Comparison of ENCODE assay signal across 10 cellular contexts in genomic region chr2:233449071-233449901, GRCh38.
A peak's percentile ranks its signal among the peaks of the same experiment; 100 is the strongest.
DNase-seq lines count a peak whose midpoint lies in the region; ATAC-seq and TF ChIP-seq lines count a peak whose summit lies in the region.
"Had no signal": no experiment of that assay in that cellular context is flagged by ENCODE, and none has a peak within 500 bp of the region (broad histone marks: within the 10 kb centered on the region; RNA-seq: fewer than 3 reads in every experiment).

No MANE protein-coding gene starts in this region.

- peaks cover 13% of the 10 kb centered on the region for H3K4me1 Mint-ChIP-seq in brain

- H3K4me3 ChIP-seq in thoracic aorta, result no peak overlapping the region

- no peaks in the 10 kb centered on the region for H3K9me3 Mint-ChIP-seq in brain
- H3K9me3 Mint-ChIP-seq: CD4-positive, CD25-positive, alpha-beta regulatory T cell had no signal

- peak; percentile 64 to 84 for TF ChIP-seq CTCF in brain (conservative IDR thresholded peaks at IDR 0.05)
- TF ChIP-seq CTCF in thoracic aorta (IDR thresholded peaks at IDR 0.05), result peak; percentile 66

- H3K36me3 ChIP-seq in thoracic aorta, result peaks cover 68% of the 10 kb centered on the region

- H3K9me3 ChIP-seq in thoracic aorta, result no peaks in the 10 kb centered on the region

- H3K27ac ChIP-seq in thoracic aorta, result no peak overlapping the region
- H3K27ac ChIP-seq: epithelial cell of prostate had no signal

- peak overlapping the region in 1 of 5 experiments; percentile 55 for H3K4me3 Mint-ChIP-seq in brain
- H3K4me3 Mint-ChIP-seq: CD4-positive, CD25-positive, alpha-beta regulatory T cell had no signal

- H3K27me3 ChIP-seq in thoracic aorta (replicated peaks; ENCODE audit: insufficient read depth), result no peaks in the 10 kb centered on the region

- H3K27me3 Mint-ChIP-seq in brain, result no peaks in the 10 kb centered on the region
- H3K27me3 Mint-ChIP-seq: CD4-positive, CD25-positive, alpha-beta regulatory T cell had no signal

- no peak for ATAC-seq in activated CD4-positive, CD25-positive, alpha-beta regulatory T cell treated with anti-CD3 and anti-CD28 coated beads, Interleukin-2, amount 50 U/mL, for 24 hours
- ATAC-seq in thoracic aorta (ENCODE audit: insufficient number of reproducible peaks, low FRiP score, low read depth) (no peak), HG02840 (IDR thresholded peaks at IDR 0.05; ENCODE audit: low FRiP score, unreplicated experiment) (no peak)

- peaks cover 0 to 5% of the 10 kb centered on the region in 2 donors for H3K4me1 ChIP-seq in thoracic aorta (ENCODE audit: control insufficient read depth in 1 of 2, low read depth in 2 of 2)

- peaks cover 39% of the 10 kb centered on the region for H3K36me3 Mint-ChIP-seq in brain

- peak overlapping the region in 4 of 5 experiments; percentile 20 to 79 (median 38) for H3K27ac Mint-ChIP-seq in brain
- H3K27ac Mint-ChIP-seq: CD4-positive, CD25-positive, alpha-beta regulatory T cell had no signal

- DNase-seq in activated CD4-positive, CD25-positive, alpha-beta regulatory T cell treated with anti-CD3 and anti-CD28 coated beads, Interleukin-2, amount 50 U/mL, for 72 hours, result peak; percentile 25
- DNase-seq in iPS-NIHi7 (ENCODE audit: extremely low spot score), result peak; percentile 92
- no peak for DNase-seq in thoracic aorta (ENCODE audit: low spot score)
- DNase-seq in putamen (ENCODE audit: low spot score), result no peak
- no peak for DNase-seq in D341Med (ENCODE audit: low spot score)
- DNase-seq: CD4-positive, CD25-positive, alpha-beta regulatory T cell had no signal

Comparison
In these comparisons a context has a peak if more than half of its experiments do, and no peak if none do; other contexts are left out.
1. DNase-seq: peak in activated CD4-positive, CD25-positive, alpha-beta regulatory T cell treated with anti-CD3 and anti-CD28 coated beads, Interleukin-2, amount 50 U/mL, for 72 hours (single experiment) and iPS-NIHi7 (single experiment); none in thoracic aorta (single experiment), putamen (single experiment) and D341Med (single experiment).